ENCODE assay signal across 14 cellular contexts in the genomic region with DNA sequence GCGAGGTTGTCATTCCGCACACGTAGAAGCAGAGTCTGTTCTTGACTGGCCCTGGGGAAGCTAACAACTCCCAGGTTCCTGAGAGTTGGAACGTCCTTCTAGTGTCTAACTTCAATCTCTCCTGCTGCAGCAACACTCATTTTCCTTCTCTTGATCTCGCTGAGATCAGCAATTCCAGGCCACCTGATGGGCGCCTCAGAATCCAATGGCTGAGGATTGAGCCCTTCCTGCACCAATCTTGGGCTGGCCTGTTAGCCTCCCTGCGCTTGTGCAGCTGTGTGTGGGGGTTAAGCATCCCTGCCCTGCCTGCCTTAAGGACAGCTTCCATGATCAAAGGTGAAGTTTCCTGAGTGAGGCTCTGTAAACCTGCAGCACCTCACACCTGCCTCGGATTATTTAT.
"Had no signal": no experiment of that assay in that cellular context is flagged by ENCODE, and none has a peak within 500 bp of the region (broad histone marks: within the 10 kb centered on the region; RNA-seq: fewer than 3 reads in every experiment).

No MANE protein-coding gene starts in this region.

- H2AFZ ChIP-seq: parathyroid adenoma had no signal

- H3K27ac ChIP-seq: neutrophil, parathyroid adenoma had no signal

- H3K4me1 ChIP-seq: parathyroid adenoma had no signal

- H3K27me3 ChIP-seq: gastrocnemius medialis had no signal

- DNase-seq: activated CD4-positive, alpha-beta memory T cell treated with anti-CD3 and anti-CD28 coated beads for 36 hours; activated CD4-positive, alpha-beta T cell treated with anti-CD3 and anti-CD28 coated beads for 4 hours; activated naive CD4-positive, alpha-beta T cell treated with Interleukin-2 at 50 U/mL for 16 hours; activated T-cell treated with anti-CD3 and anti-CD28 coated beads for 4 hours; cerebellar nuclear complex; effector CD4-positive, alpha-beta T cell; mucosa of descending colon; naive B cell; stimulated activated naive B cell treated with anti-CD40 and anti-IgM and Interleukin-4, amounts not matched to agents 10 μg/mL and 1 μg/mL and 100 μg/mL, for 72 hours had no signal

- H3K79me2 ChIP-seq: parathyroid adenoma had no signal

- H3K9me3 ChIP-seq: gastrocnemius medialis, heart left ventricle, mucosa of descending colon, neutrophil had no signal

- H3K36me3 ChIP-seq: gastrocnemius medialis, heart left ventricle, neutrophil had no signal

- ATAC-seq: esophagus mucosa; stimulated activated naive B cell treated with anti-CD40 and anti-IgM and Interleukin-4, amounts not matched to agents 10 μg/mL and 1 μg/mL and 100 μg/mL, for 72 hours had no signal

- H3K4me3 ChIP-seq: gastrocnemius medialis, heart left ventricle, mucosa of descending colon had no signal

- H3K9ac ChIP-seq: parathyroid adenoma had no signal
